Comparison of ENCODE assay signal across 14 cellular contexts in genomic region chr1:11961230-11961629, GRCh38. TPM values are rescaled to one million over a fixed set of nuclear protein-coding genes. Genes with fewer than 3 reads are reported as not detected.
DNase-seq lines count a peak whose midpoint lies in the region; ATAC-seq, FAIRE-seq and TF ChIP-seq lines count a peak whose summit lies in the region.
"Had no signal": no experiment of that assay in that cellular context is flagged by ENCODE, and none has a peak within 500 bp of the region (broad histone marks: within the 10 kb centered on the region; RNA-seq: fewer than 3 reads in every experiment).

No MANE protein-coding gene starts in this region.

- peaks cover 45% of the 10 kb centered on the region for H3K36me3 Mint-ChIP-seq in nephron progenitor cell (ENCODE audit: low read depth)
- H3K36me3 Mint-ChIP-seq in activated CD8-positive, alpha-beta T cell treated with anti-CD3 and anti-CD28 coated beads for 36 hours (ENCODE audit: low read depth): peaks cover 5% of the 10 kb centered on the region
- peaks cover 14% of the 10 kb centered on the region for H3K36me3 Mint-ChIP-seq in activated CD4-positive, alpha-beta T cell treated with anti-CD3 and anti-CD28 coated beads, Interleukin-2, amount 10 ng/mL, durations not matched to agents 24 days and 14 days (ENCODE audit: low read depth)

- no peak for ATAC-seq in activated CD8-positive, alpha-beta T cell treated with anti-CD3 and anti-CD28 coated beads for 36 hours
- ATAC-seq: HCT116 had no signal

- CTCF ChIA-PET in activated CD8-positive, alpha-beta T cell treated with anti-CD3 and anti-CD28 coated beads for 36 hours (lab: Charles Lee): interaction anchor here (1.3 kb wide), 1 partner anchor 19 kb away, joined by 3 read pairs; the partner anchor contains the start of gene MFN2

- no peak overlapping the region for H3K4me3 ChIP-seq in epithelial cell of proximal tubule (ENCODE audit: low read depth, low read length)
- H3K4me3 ChIP-seq: thyroid gland had no signal

- H3K4me1 Mint-ChIP-seq in nephron progenitor cell: peaks cover 15% of the 10 kb centered on the region
- H3K4me1 Mint-ChIP-seq in activated CD8-positive, alpha-beta T cell treated with anti-CD3 and anti-CD28 coated beads for 36 hours (ENCODE audit: low read depth): no peaks in the 10 kb centered on the region
- no peaks in the 10 kb centered on the region for H3K4me1 Mint-ChIP-seq in activated CD4-positive, alpha-beta T cell treated with anti-CD3 and anti-CD28 coated beads, Interleukin-2, amount 10 ng/mL, durations not matched to agents 24 days and 14 days
- H3K4me1 Mint-ChIP-seq: CD4-positive, CD25-positive, alpha-beta regulatory T cell had no signal

- POLR2A ChIA-PET in activated CD8-positive, alpha-beta T cell treated with anti-CD3 and anti-CD28 coated beads for 36 hours (lab: Charles Lee): interaction anchor here (1.3 kb wide), 1 partner anchor 51 kb away, joined by 4 read pairs; no protein-coding TSS in a partner anchor

- H3K27me3 Mint-ChIP-seq in nephron progenitor cell (ENCODE audit: low read depth, poor library complexity): no peaks in the 10 kb centered on the region
- no peaks in the 10 kb centered on the region for H3K27me3 Mint-ChIP-seq in activated CD8-positive, alpha-beta T cell treated with anti-CD3 and anti-CD28 coated beads for 36 hours
- H3K27me3 Mint-ChIP-seq in activated CD4-positive, alpha-beta T cell treated with anti-CD3 and anti-CD28 coated beads, Interleukin-2, amount 10 ng/mL, durations not matched to agents 24 days and 14 days: no peaks in the 10 kb centered on the region
- H3K27me3 Mint-ChIP-seq: CD4-positive, CD25-positive, alpha-beta regulatory T cell had no signal

- no peak overlapping the region for H3K4me3 Mint-ChIP-seq in nephron progenitor cell
- no peak overlapping the region for H3K4me3 Mint-ChIP-seq in activated CD8-positive, alpha-beta T cell treated with anti-CD3 and anti-CD28 coated beads for 36 hours
- no peak overlapping the region for H3K4me3 Mint-ChIP-seq in activated CD4-positive, alpha-beta T cell treated with anti-CD3 and anti-CD28 coated beads, Interleukin-2, amount 10 ng/mL, durations not matched to agents 24 days and 14 days
- H3K4me3 Mint-ChIP-seq: CD4-positive, CD25-positive, alpha-beta regulatory T cell had no signal

- intact Hi-C loops in activated CD8-positive, alpha-beta T cell treated with anti-CD3 and anti-CD28 coated beads for 36 hours (cut with micrococcal nuclease): no loop called here
- intact Hi-C loops in activated CD4-positive, alpha-beta T cell treated with anti-CD3 and anti-CD28 coated beads, Interleukin-2, amount 10 ng/mL, durations not matched to agents 24 days and 14 days (cut with micrococcal nuclease): no loop called here

- TF ChIP-seq CTCF in epithelial cell of proximal tubule (conservative IDR thresholded peaks at IDR 0.05; ENCODE audit: low read depth, low read length) (no peak), nephron progenitor cell (IDR thresholded peaks at IDR 0.05) (no peak)
- TF ChIP-seq CTCF in activated CD8-positive, alpha-beta T cell treated with anti-CD3 and anti-CD28 coated beads for 36 hours (IDR thresholded peaks at IDR 0.05): no peak

- DNase-seq in COLO829 (ENCODE audit: low spot score): peak; percentile 75
- DNase-seq in NOMO-1 treated with DMSO at 0.1 percent for 48 hours (lab: John Stamatoyannopoulos, UW; ENCODE audit: unreplicated experiment): peak; percentile 84
- DNase-seq in epithelial cell of proximal tubule (ENCODE audit: low read depth): peak; percentile 52
- no peak for DNase-seq in nephron progenitor cell
- no peak for DNase-seq in HTR-8/SVneo (ENCODE audit: insufficient read length, low spot score)
- DNase-seq in activated CD8-positive, alpha-beta T cell treated with anti-CD3 and anti-CD28 coated beads for 36 hours: no peak
- no peak for DNase-seq in activated CD4-positive, alpha-beta T cell treated with anti-CD3 and anti-CD28 coated beads, Interleukin-2, amount 10 ng/mL, durations not matched to agents 24 days and 14 days
- DNase-seq in hepatic stellate cell (ENCODE audit: low spot score): no peak
- DNase-seq: CD4-positive, CD25-positive, alpha-beta regulatory T cell; occipital lobe; SW 1271; thyroid gland had no signal

- no peaks in the 10 kb centered on the region for H3K9me3 Mint-ChIP-seq in nephron progenitor cell
- H3K9me3 Mint-ChIP-seq in activated CD8-positive, alpha-beta T cell treated with anti-CD3 and anti-CD28 coated beads for 36 hours: no peaks in the 10 kb centered on the region
- H3K9me3 Mint-ChIP-seq in activated CD4-positive, alpha-beta T cell treated with anti-CD3 and anti-CD28 coated beads, Interleukin-2, amount 10 ng/mL, durations not matched to agents 24 days and 14 days: no peaks in the 10 kb centered on the region

- FAIRE-seq in HTR-8/SVneo (lab: Jason Lieb, UNC): no peak
- FAIRE-seq: keratinocyte had no signal

- peak overlapping the region; percentile 71 for H3K27ac Mint-ChIP-seq in nephron progenitor cell
- no peak overlapping the region for H3K27ac Mint-ChIP-seq in activated CD8-positive, alpha-beta T cell treated with anti-CD3 and anti-CD28 coated beads for 36 hours
- no peak overlapping the region for H3K27ac Mint-ChIP-seq in activated CD4-positive, alpha-beta T cell treated with anti-CD3 and anti-CD28 coated beads, Interleukin-2, amount 10 ng/mL, durations not matched to agents 24 days and 14 days
- H3K27ac Mint-ChIP-seq: CD4-positive, CD25-positive, alpha-beta regulatory T cell had no signal

RNA-seq across cellular contexts. Expression of gene MFN2, which starts 19.0 kb away (rescaled TPM):
- 53.6 and 63.2 TPM in 2 replicates for total RNA-seq in epithelial cell of proximal tubule
- total RNA-seq in activated CD8-positive, alpha-beta T cell treated with anti-CD3 and anti-CD28 coated beads for 36 hours: 10 to 100 TPM; 51.0 to 51.1 TPM
- 84.6 and 88.7 TPM in 2 replicates for total RNA-seq in activated CD4-positive, alpha-beta T cell treated with anti-CD3 and anti-CD28 coated beads, Interleukin-2, amount 10 ng/mL, durations not matched to agents 24 days and 14 days

RNA-seq across cellular contexts. Expression of gene PLOD1, which starts 26.7 kb away (rescaled TPM):
- total RNA-seq in epithelial cell of proximal tubule: 108 and 147 TPM in 2 replicates
- 10 to 100 TPM; 21.5 to 22.0 TPM for total RNA-seq in activated CD8-positive, alpha-beta T cell treated with anti-CD3 and anti-CD28 coated beads for 36 hours
- total RNA-seq in activated CD4-positive, alpha-beta T cell treated with anti-CD3 and anti-CD28 coated beads, Interleukin-2, amount 10 ng/mL, durations not matched to agents 24 days and 14 days: 40.3 and 40.6 TPM in 2 replicates

RNA-seq across cellular contexts. Expression of gene KIAA2013, which starts 35.0 kb away (rescaled TPM):
- total RNA-seq in epithelial cell of proximal tubule: 82.2 and 100 TPM in 2 replicates
- total RNA-seq in activated CD8-positive, alpha-beta T cell treated with anti-CD3 and anti-CD28 coated beads for 36 hours: 10 to 100 TPM; 23.5 to 25.5 TPM
- total RNA-seq in activated CD4-positive, alpha-beta T cell treated with anti-CD3 and anti-CD28 coated beads, Interleukin-2, amount 10 ng/mL, durations not matched to agents 24 days and 14 days: 34.1 and 36.5 TPM in 2 replicates

RNA-seq across cellular contexts. Expression of gene MIIP, which starts 58.1 kb away (rescaled TPM):
- 57.0 and 61.7 TPM in 2 replicates for total RNA-seq in epithelial cell of proximal tubule
- 10 to 100 TPM; 24.0 to 24.7 TPM for total RNA-seq in activated CD8-positive, alpha-beta T cell treated with anti-CD3 and anti-CD28 coated beads for 36 hours
- 68.9 and 73.9 TPM in 2 replicates for total RNA-seq in activated CD4-positive, alpha-beta T cell treated with anti-CD3 and anti-CD28 coated beads, Interleukin-2, amount 10 ng/mL, durations not matched to agents 24 days and 14 days

Comparison
In these comparisons a context has a peak if more than half of its experiments do, and no peak if none do; other contexts are left out.
1. DNase-seq: peak in COLO829 (single experiment), NOMO-1 treated with DMSO at 0.1 percent for 48 hours (single experiment) and epithelial cell of proximal tubule (single experiment); none in nephron progenitor cell (single experiment), HTR-8/SVneo (single experiment), activated CD8-positive, alpha-beta T cell treated with anti-CD3 and anti-CD28 coated beads for 36 hours (single experiment), activated CD4-positive, alpha-beta T cell treated with anti-CD3 and anti-CD28 coated beads, Interleukin-2, amount 10 ng/mL, durations not matched to agents 24 days and 14 days (single experiment) and hepatic stellate cell (single experiment).